Comparison of ENCODE assay signal across 1 cellular context in genomic region chr11:70314730-70315129, GRCh38.
TF ChIP-seq lines count a peak whose summit lies in the region.

No MANE protein-coding gene starts in this region.

TF ChIP-seq in Ishikawa, 13 proteins besides CTCF, POLR2A, EP300 and RAD21 (continued from another document):
- TF ChIP-seq, protein P1, sequence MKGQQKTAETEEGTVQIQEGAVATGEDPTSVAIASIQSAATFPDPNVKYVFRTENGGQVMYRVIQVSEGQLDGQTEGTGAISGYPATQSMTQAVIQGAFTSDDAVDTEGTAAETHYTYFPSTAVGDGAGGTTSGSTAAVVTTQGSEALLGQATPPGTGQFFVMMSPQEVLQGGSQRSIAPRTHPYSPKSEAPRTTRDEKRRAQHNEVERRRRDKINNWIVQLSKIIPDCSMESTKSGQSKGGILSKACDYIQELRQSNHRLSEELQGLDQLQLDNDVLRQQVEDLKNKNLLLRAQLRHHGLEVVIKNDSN (IDR thresholded peaks at IDR 0.05) = no peak
- no peak for TF ChIP-seq ZBTB7A (IDR thresholded peaks at IDR 0.05; ENCODE audit: low read depth)
